In genomic region chr11:111700186-111700585, GRCh38 we compare ENCODE assay signal across 18 cellular contexts.
DNase-seq lines count a peak whose midpoint lies in the region; ATAC-seq and TF ChIP-seq lines count a peak whose summit lies in the region.
"Had no signal": no experiment of that assay in that cellular context is flagged by ENCODE, and none has a peak within 500 bp of the region (broad histone marks: within the 10 kb centered on the region; RNA-seq: fewer than 3 reads in every experiment).

No MANE protein-coding gene starts in this region.

- H3K14ac ChIP-seq in mesenchymal stem cell (ENCODE audit: low read length in 2 of 2) = no peak overlapping the region

- no peak overlapping the region for H3K4me3 Mint-ChIP-seq in natural killer cell
- no peak overlapping the region for H3K4me3 Mint-ChIP-seq in natural killer cell treated with Interleukin-12 subunit alpha and Interleukin-12 subunit beta and Interleukin-15 and Interleukin-18, amount 100 ng/mL, for 72 hours
- no peak overlapping the region for H3K4me3 Mint-ChIP-seq in activated naive CD8-positive, alpha-beta T cell treated with anti-CD3 and anti-CD28 coated beads for 36 hours
- H3K4me3 Mint-ChIP-seq: CD8-positive, alpha-beta T cell; GM23338; HFFc6; IgD-negative memory B cell had no signal

- no peak for TF ChIP-seq POLR2A in gastrocnemius medialis (IDR thresholded peaks at IDR 0.05)

- H3K18ac ChIP-seq in mesenchymal stem cell (ENCODE audit: low read depth in 1 of 2, low read length in 2 of 2) = no peak overlapping the region

- intact Hi-C loops in natural killer cell (cut with micrococcal nuclease) (no loop called here), OCI-LY7 (cut with micrococcal nuclease; ENCODE audit: unreplicated experiment) (no loop called here), gastrocnemius medialis (cut with DNase I; ENCODE audit: low total_unique reads) (no loop called here)

- peaks cover 38% of the 10 kb centered on the region for H3K36me3 ChIP-seq in OCI-LY7 (ENCODE audit: insufficient read depth, low read length)
- peaks cover 0 to 28% of the 10 kb centered on the region in 2 donors for H3K36me3 ChIP-seq in gastrocnemius medialis
- peaks cover 12 to 40% of the 10 kb centered on the region in 2 experiments for H3K36me3 ChIP-seq in mesenchymal stem cell (ENCODE audit: control insufficient read depth in 1 of 2, insufficient read depth in 2 of 2, low read depth in 1 of 2, low read length in 2 of 2)

- H2BK15ac ChIP-seq in mesenchymal stem cell (ENCODE audit: low read depth, poor library complexity, severe bottlenecking) = no peak overlapping the region

- peaks cover 17 to 22% of the 10 kb centered on the region in 2 donors for H3K4me1 Mint-ChIP-seq in natural killer cell
- H3K4me1 Mint-ChIP-seq in natural killer cell treated with Interleukin-12 subunit alpha and Interleukin-12 subunit beta and Interleukin-15 and Interleukin-18, amount 100 ng/mL, for 72 hours (ENCODE audit: low read depth in 2 of 2) = peaks cover 10 to 13% of the 10 kb centered on the region in 2 donors
- peaks cover 3% of the 10 kb centered on the region for H3K4me1 Mint-ChIP-seq in activated naive CD8-positive, alpha-beta T cell treated with anti-CD3 and anti-CD28 coated beads for 36 hours
- H3K4me1 Mint-ChIP-seq: IgD-negative memory B cell had no signal

- no peaks in the 10 kb centered on the region for H3K9me2 ChIP-seq in OCI-LY7 (ENCODE audit: insufficient read depth, low read length)

- DNase-seq in natural killer cell (no peak), OCI-LY7 (ENCODE audit: low spot score) (no peak), gastrocnemius medialis (no peak), mesenteric fat pad (ENCODE audit: low spot score) (no peak), mesenchymal stem cell (no peak)
- no peak for DNase-seq in natural killer cell treated with Interleukin-12 subunit alpha and Interleukin-12 subunit beta and Interleukin-15 and Interleukin-18, amount 100 ng/mL, for 72 hours (ENCODE audit: low spot score)
- no peak for DNase-seq in activated naive CD8-positive, alpha-beta T cell treated with anti-CD3 and anti-CD28 coated beads for 36 hours
- DNase-seq: 8988T; Calu3; CD8-positive, alpha-beta T cell; DMS79 treated with DMSO at 0.1 percent for 48 hours; EL; HFFc6 had no signal

- WGBS in mesenchymal stem cell = 98% methylated on average over 1 of the region's 1 CpG

- ATAC-seq in natural killer cell (peak in 2 of 3 donors; percentile 43 to 55), gastrocnemius medialis (no peak)
- ATAC-seq in natural killer cell treated with Interleukin-12 subunit alpha and Interleukin-12 subunit beta and Interleukin-15 and Interleukin-18, amount 100 ng/mL, for 72 hours = no peak
- ATAC-seq: CD8-positive, alpha-beta T cell; GM23338; HCT116 had no signal

- no peaks in the 10 kb centered on the region for H3K27me3 Mint-ChIP-seq in natural killer cell (ENCODE audit: low read depth in 2 of 2)
- no peaks in the 10 kb centered on the region for H3K27me3 Mint-ChIP-seq in natural killer cell treated with Interleukin-12 subunit alpha and Interleukin-12 subunit beta and Interleukin-15 and Interleukin-18, amount 100 ng/mL, for 72 hours
- no peaks in the 10 kb centered on the region for H3K27me3 Mint-ChIP-seq in activated naive CD8-positive, alpha-beta T cell treated with anti-CD3 and anti-CD28 coated beads for 36 hours
- H3K27me3 Mint-ChIP-seq: IgD-negative memory B cell had no signal

- no peak overlapping the region for H2AK5ac ChIP-seq in mesenchymal stem cell (ENCODE audit: low read length, severe bottlenecking)

- no peaks in the 10 kb centered on the region for H3K9me3 Mint-ChIP-seq in natural killer cell
- H3K9me3 Mint-ChIP-seq in natural killer cell treated with Interleukin-12 subunit alpha and Interleukin-12 subunit beta and Interleukin-15 and Interleukin-18, amount 100 ng/mL, for 72 hours = no peaks in the 10 kb centered on the region
- H3K9me3 Mint-ChIP-seq in activated naive CD8-positive, alpha-beta T cell treated with anti-CD3 and anti-CD28 coated beads for 36 hours = no peaks in the 10 kb centered on the region
- H3K9me3 Mint-ChIP-seq: CD8-positive, alpha-beta T cell; GM23338; HFFc6; IgD-negative memory B cell had no signal

- TF ChIP-seq CTCF in natural killer cell (IDR thresholded peaks at IDR 0.05) (no peak), OCI-LY7 (conservative IDR thresholded peaks at IDR 0.05; ENCODE audit: low read length) (no peak), gastrocnemius medialis (IDR thresholded peaks at IDR 0.05 in 4 of 5, conservative IDR thresholded peaks at IDR 0.05 in 1 of 5) (no peak)

- BruUV-seq in OCI-LY7 (replicated peaks; lab: Mats Ljungman, UMichigan) = no TSS peak

- in situ Hi-C loops in gastrocnemius medialis (cut with MboI; ENCODE audit: low sequenced_read_pairs in 4 of 4) = no loop called here

- peaks cover 4% of the 10 kb centered on the region for H3K36me3 Mint-ChIP-seq in natural killer cell
- peaks cover 7% of the 10 kb centered on the region for H3K36me3 Mint-ChIP-seq in natural killer cell treated with Interleukin-12 subunit alpha and Interleukin-12 subunit beta and Interleukin-15 and Interleukin-18, amount 100 ng/mL, for 72 hours
- H3K36me3 Mint-ChIP-seq in activated naive CD8-positive, alpha-beta T cell treated with anti-CD3 and anti-CD28 coated beads for 36 hours = peaks cover 6% of the 10 kb centered on the region

- CTCF ChIA-PET in OCI-LY7 (lab: Charles Lee; ENCODE audit: unreplicated experiment) = no interaction called here

- H3K9me3 ChIP-seq in OCI-LY7 (ENCODE audit: low read length) = no peaks in the 10 kb centered on the region
- no peaks in the 10 kb centered on the region for H3K9me3 ChIP-seq in gastrocnemius medialis
- no peaks in the 10 kb centered on the region for H3K9me3 ChIP-seq in mesenchymal stem cell (ENCODE audit: control insufficient read depth, low read length)
- H3K9me3 ChIP-seq: BLaER1 treated with 17β-estradiol and CSF1 and Interleukin-3, amounts not matched to agents 10 nM and 100 nM had no signal

- H3K27me3 ChIP-seq in gastrocnemius medialis (no peaks in the 10 kb centered on the region), mesenchymal stem cell (ENCODE audit: control insufficient read depth in 1 of 2, insufficient read depth in 1 of 2, low read length in 2 of 2) (no peaks in the 10 kb centered on the region)
- H3K27me3 ChIP-seq: BLaER1 treated with 17β-estradiol and CSF1 and Interleukin-3, amounts not matched to agents 10 nM and 100 nM had no signal

- peaks cover 18% of the 10 kb centered on the region; the same call in 1 of the 2 replicates for H3K79me2 ChIP-seq in OCI-LY7 (ENCODE audit: insufficient read depth, low read depth, low read length)

- no peak overlapping the region for H2BK5ac ChIP-seq in mesenchymal stem cell (ENCODE audit: low read depth, low read length, poor library complexity, severe bottlenecking)

- POLR2A ChIA-PET in OCI-LY7 (lab: Charles Lee) = interaction anchor here (0.5 to 4.2 kb wide), 7 partner anchors 8 to 172 kb away, joined by 3 to 17 read pairs (median 4); no protein-coding TSS in a partner anchor

- no peak overlapping the region for H4K8ac ChIP-seq in mesenchymal stem cell (ENCODE audit: low read length)

- H4K20me1 ChIP-seq in OCI-LY7 (ENCODE audit: insufficient read depth, low read length) = no peaks in the 10 kb centered on the region

- H3K9ac ChIP-seq in mesenchymal stem cell (ENCODE audit: low read length) = no peak overlapping the region
- H3K9ac ChIP-seq: BLaER1 treated with 17β-estradiol and CSF1 and Interleukin-3, amounts not matched to agents 10 nM and 100 nM had no signal

- H3K23ac ChIP-seq in mesenchymal stem cell (ENCODE audit: low read length in 2 of 2) = no peak overlapping the region

- H2AFZ ChIP-seq in OCI-LY7 (ENCODE audit: low read length) (no peak overlapping the region), mesenchymal stem cell (ENCODE audit: low read depth, low read length) (no peak overlapping the region)
- H2AFZ ChIP-seq: GM23338 had no signal

- no peak overlapping the region for H4K91ac ChIP-seq in mesenchymal stem cell (ENCODE audit: low read length)

- H2BK12ac ChIP-seq in mesenchymal stem cell (ENCODE audit: low read length in 2 of 2) = no peak overlapping the region

- no peak overlapping the region for H3K4ac ChIP-seq in mesenchymal stem cell (ENCODE audit: low read depth in 1 of 2, low read length in 2 of 2)

- no peak overlapping the region for H3K27ac Mint-ChIP-seq in natural killer cell
- no peak overlapping the region for H3K27ac Mint-ChIP-seq in natural killer cell treated with Interleukin-12 subunit alpha and Interleukin-12 subunit beta and Interleukin-15 and Interleukin-18, amount 100 ng/mL, for 72 hours
- no peak overlapping the region for H3K27ac Mint-ChIP-seq in activated naive CD8-positive, alpha-beta T cell treated with anti-CD3 and anti-CD28 coated beads for 36 hours
- H3K27ac Mint-ChIP-seq: CD8-positive, alpha-beta T cell; GM23338; HFFc6; IgD-negative memory B cell had no signal

- H3K4me1 ChIP-seq in OCI-LY7 (ENCODE audit: insufficient read depth, low read length, poor library complexity, severe bottlenecking) = peaks cover 53% of the 10 kb centered on the region
- peaks cover 33 to 64% of the 10 kb centered on the region in 2 donors for H3K4me1 ChIP-seq in gastrocnemius medialis
- peaks cover 2% of the 10 kb centered on the region for H3K4me1 ChIP-seq in mesenchymal stem cell (ENCODE audit: control insufficient read depth, insufficient read depth, low read depth, low read length)

- H3K4me3 ChIP-seq in OCI-LY7 (ENCODE audit: low read depth, low read length, poor library complexity, severe bottlenecking) (no peak overlapping the region), gastrocnemius medialis (no peak overlapping the region), mesenchymal stem cell (ENCODE audit: insufficient read depth in 1 of 2, low read depth in 1 of 2, low read length in 2 of 2) (no peak overlapping the region)
- H3K4me3 ChIP-seq: BLaER1 treated with 17β-estradiol and CSF1 and Interleukin-3, amounts not matched to agents 10 nM and 100 nM; GM23338 had no signal

- H2BK120ac ChIP-seq in mesenchymal stem cell (ENCODE audit: low read depth, low read length) = no peak overlapping the region

- H3K27ac ChIP-seq in OCI-LY7 (ENCODE audit: low read depth, low read length, poor library complexity, severe bottlenecking) (no peak overlapping the region), gastrocnemius medialis (peak overlapping the region in 3 of 4 donors; percentile 38 to 71 (median 51)), mesenchymal stem cell (ENCODE audit: low read length, poor library complexity, severe bottlenecking) (no peak overlapping the region)
- H3K27ac ChIP-seq: BLaER1 treated with 17β-estradiol and CSF1 and Interleukin-3, amounts not matched to agents 10 nM and 100 nM; HL-60 had no signal

- H3K4me2 ChIP-seq in OCI-LY7 (ENCODE audit: low read length) (0 out of 2 replicates have a peak overlapping the region, but pooled peaks have one; percentile 65), mesenchymal stem cell (ENCODE audit: low read length, poor library complexity, severe bottlenecking) (no peak overlapping the region)
- H3K4me2 ChIP-seq: GM23338 had no signal

- peaks cover 19% of the 10 kb centered on the region for H3K79me1 ChIP-seq in mesenchymal stem cell (replicated peaks; ENCODE audit: low read length, poor library complexity, severe bottlenecking)

Comparison
In these comparisons a context has a peak if more than half of its experiments do, and no peak if none do; other contexts are left out.
1. ATAC-seq: peak in natural killer cell (2 of 3); none in natural killer cell treated with Interleukin-12 subunit alpha and Interleukin-12 subunit beta and Interleukin-15 and Interleukin-18, amount 100 ng/mL, for 72 hours (0 of 2) and gastrocnemius medialis (0 of 2).
2. H3K27ac ChIP-seq: peak in gastrocnemius medialis (3 of 4); none in OCI-LY7 (single experiment) and mesenchymal stem cell (single experiment).